15 cellular contexts compared by ENCODE assay signal in the genomic region with DNA sequence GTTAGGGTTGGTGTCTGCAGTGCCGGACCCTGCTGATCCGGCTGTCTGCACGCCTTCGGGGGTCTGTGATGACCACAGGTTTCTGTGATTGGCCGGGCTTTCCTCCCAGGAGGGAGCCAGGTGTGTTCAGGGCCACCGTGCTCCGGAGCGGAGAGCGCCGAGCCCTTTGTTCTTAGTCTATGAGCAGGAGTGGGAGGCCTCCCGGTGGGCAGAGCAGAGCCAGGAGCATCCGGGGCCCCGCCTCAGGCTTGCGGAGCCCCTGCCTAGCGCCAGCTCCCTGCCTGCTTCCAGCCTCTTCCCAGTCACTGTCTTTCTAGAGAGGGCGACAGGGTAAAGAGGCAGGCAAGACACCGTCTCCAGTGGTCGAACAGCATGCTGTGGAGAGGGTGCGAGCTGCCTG. TPM values are rescaled to one million over a fixed set of nuclear protein-coding genes. Genes with fewer than 3 reads are reported as not detected.
DNase-seq lines count a peak whose midpoint lies in the region; ATAC-seq and TF ChIP-seq lines count a peak whose summit lies in the region.
"Had no signal": no experiment of that assay in that cellular context is flagged by ENCODE, and none has a peak within 500 bp of the region (broad histone marks: within the 10 kb centered on the region; RNA-seq: fewer than 3 reads in every experiment).

No MANE protein-coding gene starts in this region.

- H3K9me3 Mint-ChIP-seq in GM23338, result no peaks in the 10 kb centered on the region
- H3K9me3 Mint-ChIP-seq: CD4-positive, alpha-beta T cell had no signal

- DNase-seq in ELF-1 (ENCODE audit: low read depth, low spot score) (peak; percentile 39), GM23338 (ENCODE audit: low spot score) (no peak), dorsolateral prefrontal cortex (no peak), lower lobe of right lung (peak; percentile 36), omental fat pad (ENCODE audit: low spot score) (no peak), iPS-NIHi7 (ENCODE audit: extremely low spot score) (no peak)
- DNase-seq: ACHN; AML-193; Caco-2; CD4-positive, alpha-beta T cell; GDM1; GM23248 had no signal

- H3K4me3 ChIP-seq in GM23338 (no peak overlapping the region), dorsolateral prefrontal cortex (no peak overlapping the region), lower lobe of right lung (no peak overlapping the region)
- H3K4me3 ChIP-seq: GM23248, HAP-1 had no signal

- H3K27ac ChIP-seq in GM23338 (ENCODE audit: low read depth) (no peak overlapping the region), dorsolateral prefrontal cortex (peak overlapping the region in 32 of 59 donors; percentile 1 to 97 (median 42)), lower lobe of right lung (no peak overlapping the region)
- H3K27ac ChIP-seq: C4-2B, GM23248 had no signal

- H3K27ac Mint-ChIP-seq in GM23338, result no peak overlapping the region
- H3K27ac Mint-ChIP-seq: CD4-positive, alpha-beta T cell had no signal

- H3K79me2 ChIP-seq in GM23338 (replicated peaks; ENCODE audit: insufficient read depth), result no peaks in the 10 kb centered on the region

- H3K9me3 ChIP-seq in lower lobe of right lung, result no peaks in the 10 kb centered on the region
- H3K9me3 ChIP-seq: Caco-2, HAP-1 had no signal

- no peaks in the 10 kb centered on the region for H4K20me1 ChIP-seq in GM23338 (replicated peaks; ENCODE audit: insufficient read depth)

- intact Hi-C loops in dorsolateral prefrontal cortex (cut with DNase I) (no loop called here), lower lobe of right lung (cut with DNase I) (no loop called here)

- H3K27me3 Mint-ChIP-seq in GM23338 (ENCODE audit: insufficient read depth, low read depth, poor library complexity), result peaks cover 8% of the 10 kb centered on the region
- H3K27me3 Mint-ChIP-seq: CD4-positive, alpha-beta T cell had no signal

- H3K4me3 Mint-ChIP-seq in GM23338, result no peak overlapping the region
- H3K4me3 Mint-ChIP-seq: CD4-positive, alpha-beta T cell had no signal

- no peaks in the 10 kb centered on the region for H3K36me3 Mint-ChIP-seq in GM23338 (ENCODE audit: low read depth)

- ATAC-seq in GM23338, result peak; percentile 66
- ATAC-seq in lower lobe of right lung, result no peak
- ATAC-seq in HG02884 (IDR thresholded peaks at IDR 0.05; ENCODE audit: unreplicated experiment), result no peak
- no peak for ATAC-seq in omental fat pad (ENCODE audit: low FRiP score)

- H3K27me3 ChIP-seq in GM23338 (ENCODE audit: insufficient read depth) (no peaks in the 10 kb centered on the region), dorsolateral prefrontal cortex (no peaks in the 10 kb centered on the region), lower lobe of right lung (ENCODE audit: low read depth) (no peaks in the 10 kb centered on the region)

- no peak for TF ChIP-seq CTCF in GM23338 (conservative IDR thresholded peaks at IDR 0.05; ENCODE audit: low read depth in 2 of 2)
- TF ChIP-seq CTCF in dorsolateral prefrontal cortex (IDR thresholded peaks at IDR 0.05 in 54 of 56, conservative IDR thresholded peaks at IDR 0.05 in 2 of 56; ENCODE audit: low read depth in 1 of 56, partially characterized antibody in 56 of 56), result no peak
- no peak for TF ChIP-seq CTCF in lower lobe of right lung (IDR thresholded peaks at IDR 0.05)
- TF ChIP-seq CTCF in omental fat pad (IDR thresholded peaks at IDR 0.05), result no peak

- H3K36me3 ChIP-seq in GM23338 (ENCODE audit: insufficient read depth), result no peaks in the 10 kb centered on the region
- peaks cover 42% of the 10 kb centered on the region for H3K36me3 ChIP-seq in lower lobe of right lung
- H3K36me3 ChIP-seq: HAP-1 had no signal

- H2AFZ ChIP-seq in GM23338, result no peak overlapping the region
- H2AFZ ChIP-seq: GM23248 had no signal

- no peaks in the 10 kb centered on the region for H3F3A ChIP-seq in GM23338 (replicated peaks; ENCODE audit: low read depth)

- H3K4me1 Mint-ChIP-seq in GM23338, result peaks cover 16% of the 10 kb centered on the region

- H3K4me1 ChIP-seq in GM23338 (ENCODE audit: insufficient read depth) (no peaks in the 10 kb centered on the region), lower lobe of right lung (no peaks in the 10 kb centered on the region)
- H3K4me1 ChIP-seq: Caco-2, HAP-1 had no signal

- no peak overlapping the region for H3K4me2 ChIP-seq in GM23338

- no peaks in the 10 kb centered on the region for H3K9me2 ChIP-seq in GM23338 (ENCODE audit: insufficient read depth)

TF ChIP-seq in GM23338, 12 proteins besides CTCF, POLR2A, EP300 and RAD21 (continues in another document):
- TF ChIP-seq ZNF331 (CRISPR knock-in tag; IDR thresholded peaks at IDR 0.05; ENCODE audit: low read depth), result no peak
- no peak for TF ChIP-seq EZH2 (IDR thresholded peaks at IDR 0.05; ENCODE audit: low read depth, unreplicated experiment)
- TF ChIP-seq, protein P1, sequence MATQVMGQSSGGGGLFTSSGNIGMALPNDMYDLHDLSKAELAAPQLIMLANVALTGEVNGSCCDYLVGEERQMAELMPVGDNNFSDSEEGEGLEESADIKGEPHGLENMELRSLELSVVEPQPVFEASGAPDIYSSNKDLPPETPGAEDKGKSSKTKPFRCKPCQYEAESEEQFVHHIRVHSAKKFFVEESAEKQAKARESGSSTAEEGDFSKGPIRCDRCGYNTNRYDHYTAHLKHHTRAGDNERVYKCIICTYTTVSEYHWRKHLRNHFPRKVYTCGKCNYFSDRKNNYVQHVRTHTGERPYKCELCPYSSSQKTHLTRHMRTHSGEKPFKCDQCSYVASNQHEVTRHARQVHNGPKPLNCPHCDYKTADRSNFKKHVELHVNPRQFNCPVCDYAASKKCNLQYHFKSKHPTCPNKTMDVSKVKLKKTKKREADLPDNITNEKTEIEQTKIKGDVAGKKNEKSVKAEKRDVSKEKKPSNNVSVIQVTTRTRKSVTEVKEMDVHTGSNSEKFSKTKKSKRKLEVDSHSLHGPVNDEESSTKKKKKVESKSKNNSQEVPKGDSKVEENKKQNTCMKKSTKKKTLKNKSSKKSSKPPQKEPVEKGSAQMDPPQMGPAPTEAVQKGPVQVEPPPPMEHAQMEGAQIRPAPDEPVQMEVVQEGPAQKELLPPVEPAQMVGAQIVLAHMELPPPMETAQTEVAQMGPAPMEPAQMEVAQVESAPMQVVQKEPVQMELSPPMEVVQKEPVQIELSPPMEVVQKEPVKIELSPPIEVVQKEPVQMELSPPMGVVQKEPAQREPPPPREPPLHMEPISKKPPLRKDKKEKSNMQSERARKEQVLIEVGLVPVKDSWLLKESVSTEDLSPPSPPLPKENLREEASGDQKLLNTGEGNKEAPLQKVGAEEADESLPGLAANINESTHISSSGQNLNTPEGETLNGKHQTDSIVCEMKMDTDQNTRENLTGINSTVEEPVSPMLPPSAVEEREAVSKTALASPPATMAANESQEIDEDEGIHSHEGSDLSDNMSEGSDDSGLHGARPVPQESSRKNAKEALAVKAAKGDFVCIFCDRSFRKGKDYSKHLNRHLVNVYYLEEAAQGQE (IDR thresholded peaks at IDR 0.05; ENCODE audit: unreplicated experiment), result no peak
- no peak for TF ChIP-seq CREB1 (CRISPR knock-in tag; IDR thresholded peaks at IDR 0.05; ENCODE audit: low read depth)

RNA-seq across cellular contexts. Expression of a gene that starts 31.8 kb away (rescaled TPM):
- 3.7 and 5.1 TPM in 2 replicates for total RNA-seq in GM23338 (2014; rRNA removed; shearing (Covaris generic))
- 2.1 and 3.0 TPM in 2 replicates for polyA plus RNA-seq in GM23338 (2016; fragmentation: Nextera tagmentation; extraction: Ambion mirVana)
- total RNA-seq in dorsolateral prefrontal cortex (100 to 1,000 TPM in 119 of 120 experiments, 10 to 100 TPM in 1; 82.3 to 377 (median 285) TPM), lower lobe of right lung (119 TPM), omental fat pad (10 to 100 TPM in 3 of 4 donors, 1 to 10 TPM in 1; 9.9 to 42.2 (median 17.0) TPM)

Comparison
In these comparisons a context has a peak if more than half of its experiments do, and no peak if none do; other contexts are left out.
1. DNase-seq: peak in ELF-1 (single experiment) and lower lobe of right lung (single experiment); none in GM23338 (single experiment), dorsolateral prefrontal cortex (0 of 10), omental fat pad (single experiment) and iPS-NIHi7 (single experiment).
2. H3K27ac ChIP-seq: peak in dorsolateral prefrontal cortex (32 of 59); none in GM23338 (single experiment) and lower lobe of right lung (single experiment).